13 cellular contexts compared by ENCODE assay signal in genomic region chr12:93177208-93178153, GRCh38.
DNase-seq lines count a peak whose midpoint lies in the region; ATAC-seq and TF ChIP-seq lines count a peak whose summit lies in the region.
"Had no signal": no experiment of that assay in that cellular context is flagged by ENCODE, and none has a peak within 500 bp of the region (broad histone marks: within the 10 kb centered on the region; RNA-seq: fewer than 3 reads in every experiment).

No MANE protein-coding gene starts in this region.

- no peaks in the 10 kb centered on the region for H3K27me3 Mint-ChIP-seq in chondrocyte (ENCODE audit: low read depth)
- H3K27me3 Mint-ChIP-seq: dendritic cell treated with granulocyte-macrophage colony-stimulating factor and Interleukin-4, amounts not matched to agents 40 ng/mL and 50 ng/mL, for 4 days had no signal

- ATAC-seq in activated naive CD4-positive, alpha-beta T cell treated with anti-CD3 and anti-CD28 coated beads, Interleukin-2, amount 50 U/mL, for 72 hours: no peak

- H3K4me1 ChIP-seq in liver (ENCODE audit: control insufficient read depth in 4 of 4, insufficient read depth in 4 of 4, low read length in 3 of 4) (peaks cover 0 to 19% (median 8%) of the 10 kb centered on the region in 4 donors), suprapubic skin (peaks cover 20% of the 10 kb centered on the region)

- no peak overlapping the region for H3K4me3 Mint-ChIP-seq in chondrocyte (ENCODE audit: unreplicated experiment)
- H3K4me3 Mint-ChIP-seq: activated CD4-positive, alpha-beta memory T cell treated with anti-CD3 and anti-CD28 coated beads, Interleukin-2, amount 10 ng/mL, durations not matched to agents 7 days and 5 days; dendritic cell treated with granulocyte-macrophage colony-stimulating factor and Interleukin-4, amounts not matched to agents 40 ng/mL and 50 ng/mL, for 4 days had no signal

- H3K27ac Mint-ChIP-seq in chondrocyte (ENCODE audit: unreplicated experiment): peak overlapping the region; percentile 13
- no peak overlapping the region for H3K27ac Mint-ChIP-seq in activated naive CD4-positive, alpha-beta T cell treated with anti-CD3 and anti-CD28 coated beads, Interleukin-2, amount 50 U/mL, for 72 hours
- H3K27ac Mint-ChIP-seq: activated CD4-positive, alpha-beta memory T cell treated with anti-CD3 and anti-CD28 coated beads, Interleukin-2, amount 10 ng/mL, durations not matched to agents 7 days and 5 days; dendritic cell treated with granulocyte-macrophage colony-stimulating factor and Interleukin-4, amounts not matched to agents 40 ng/mL and 50 ng/mL, for 4 days had no signal

- TF ChIP-seq RAD21 in liver (IDR thresholded peaks at IDR 0.05): no peak

- H3K9ac ChIP-seq in SK-N-MC (ENCODE audit: insufficient read length) (no peak overlapping the region), liver (ENCODE audit: low read depth in 1 of 2, low read length in 2 of 2) (no peak overlapping the region)

- H3K4me3 ChIP-seq in SK-N-MC: no peak overlapping the region
- H3K4me3 ChIP-seq in liver (ENCODE audit: low read depth in 1 of 3, low read length in 3 of 3): no peak overlapping the region
- no peak overlapping the region for H3K4me3 ChIP-seq in suprapubic skin
- H3K4me3 ChIP-seq: thoracic aorta had no signal

- no peaks in the 10 kb centered on the region; the same call in 1 of the 2 replicates for H3K36me3 ChIP-seq in SK-N-MC (ENCODE audit: insufficient read depth, low read length)
- no peaks in the 10 kb centered on the region for H3K36me3 ChIP-seq in liver (ENCODE audit: control insufficient read depth in 4 of 4, insufficient read depth in 3 of 4, low read depth in 1 of 4, low read length in 3 of 4)
- no peaks in the 10 kb centered on the region for H3K36me3 ChIP-seq in suprapubic skin
- H3K36me3 ChIP-seq: thoracic aorta had no signal

- TF ChIP-seq CTCF in chondrocyte (IDR thresholded peaks at IDR 0.05) (no peak), liver (IDR thresholded peaks at IDR 0.05; ENCODE audit: low read depth, low read length, missing input control) (no peak), suprapubic skin (IDR thresholded peaks at IDR 0.05) (no peak)

- H3K27me3 ChIP-seq in liver (ENCODE audit: control insufficient read depth in 4 of 4, insufficient read depth in 4 of 4, low read length in 3 of 4) (no peaks in the 10 kb centered on the region), suprapubic skin (no peaks in the 10 kb centered on the region)

- H3K36me3 Mint-ChIP-seq in chondrocyte (ENCODE audit: low read depth): no peaks in the 10 kb centered on the region
- no peaks in the 10 kb centered on the region for H3K36me3 Mint-ChIP-seq in activated naive CD4-positive, alpha-beta T cell treated with anti-CD3 and anti-CD28 coated beads, Interleukin-2, amount 50 U/mL, for 72 hours

- peak overlapping the region; percentile 96 for H3K27ac ChIP-seq in SK-N-MC
- H3K27ac ChIP-seq in liver (ENCODE audit: low read depth in 1 of 2, low read length in 2 of 2): peak overlapping the region; percentile 15 to 27
- peak overlapping the region; percentile 30 for H3K27ac ChIP-seq in suprapubic skin

- DNase-seq in SK-N-MC (ENCODE audit: low read depth, low spot score) (no peak), chondrocyte (ENCODE audit: low spot score) (no peak), suprapubic skin (ENCODE audit: low spot score in 2 of 2) (no peak), NCI-H187 (lab: John Stamatoyannopoulos, UW) (no peak), DMS53 (lab: John Stamatoyannopoulos, UW) (no peak)
- no peak for DNase-seq in activated naive CD4-positive, alpha-beta T cell treated with anti-CD3 and anti-CD28 coated beads, Interleukin-2, amount 50 U/mL, for 72 hours (ENCODE audit: low spot score in 2 of 2)
- DNase-seq in activated effector memory CD4-positive, alpha-beta T cell treated with Interleukin-2 at 50 U/mL for 16 hours: no peak
- DNase-seq: activated CD4-positive, alpha-beta memory T cell treated with anti-CD3 and anti-CD28 coated beads, Interleukin-2, amount 10 ng/mL, durations not matched to agents 7 days and 5 days; activated effector memory CD4-positive, alpha-beta T cell treated with anti-CD3 and anti-CD28 coated beads, Interleukin-2, amount 50 U/mL, for 16 hours; Calu3 had no signal

- WGBS in liver: 84% methylated on average over 9 of the region's 9 CpGs
- WGBS in suprapubic skin: 97% methylated on average over 9 of the region's 9 CpGs

- peaks cover 33% of the 10 kb centered on the region for H3K4me1 Mint-ChIP-seq in chondrocyte (ENCODE audit: low read depth)
- H3K4me1 Mint-ChIP-seq: activated CD4-positive, alpha-beta memory T cell treated with anti-CD3 and anti-CD28 coated beads, Interleukin-2, amount 10 ng/mL, durations not matched to agents 7 days and 5 days had no signal

- no peak for TF ChIP-seq EP300 in suprapubic skin (IDR thresholded peaks at IDR 0.05)

- no peak for TF ChIP-seq POLR2A in suprapubic skin (IDR thresholded peaks at IDR 0.05)

- no peaks in the 10 kb centered on the region for H3K9me3 Mint-ChIP-seq in chondrocyte (ENCODE audit: low read depth)
- no peaks in the 10 kb centered on the region for H3K9me3 Mint-ChIP-seq in activated naive CD4-positive, alpha-beta T cell treated with anti-CD3 and anti-CD28 coated beads, Interleukin-2, amount 50 U/mL, for 72 hours
- H3K9me3 Mint-ChIP-seq: activated CD4-positive, alpha-beta memory T cell treated with anti-CD3 and anti-CD28 coated beads, Interleukin-2, amount 10 ng/mL, durations not matched to agents 7 days and 5 days; dendritic cell treated with granulocyte-macrophage colony-stimulating factor and Interleukin-4, amounts not matched to agents 40 ng/mL and 50 ng/mL, for 4 days had no signal

- H3K9me3 ChIP-seq in SK-N-MC (ENCODE audit: low read depth, low read length): peaks cover 4% of the 10 kb centered on the region; the same call in 1 of the 2 replicates
- no peaks in the 10 kb centered on the region for H3K9me3 ChIP-seq in liver (ENCODE audit: control insufficient read depth in 4 of 4, low read length in 3 of 4)
- no peaks in the 10 kb centered on the region for H3K9me3 ChIP-seq in suprapubic skin
- H3K9me3 ChIP-seq: thoracic aorta had no signal

TF ChIP-seq in liver, 16 proteins besides CTCF, POLR2A, EP300 and RAD21:
- no peak for TF ChIP-seq EGR1 (IDR thresholded peaks at IDR 0.05; ENCODE audit: low read depth in 2 of 2)
- no peak for TF ChIP-seq ZBTB33 (IDR thresholded peaks at IDR 0.05)
- TF ChIP-seq HNF4G (IDR thresholded peaks at IDR 0.05): no peak
- no peak for TF ChIP-seq TAF1 (conservative IDR thresholded peaks at IDR 0.05)
- TF ChIP-seq ATF3 (IDR thresholded peaks at IDR 0.05): no peak
- no peak for TF ChIP-seq FOXA1 (IDR thresholded peaks at IDR 0.05)
- TF ChIP-seq JUND (IDR thresholded peaks at IDR 0.05): no peak
- no peak for TF ChIP-seq NR2F2 (IDR thresholded peaks at IDR 0.05)
- TF ChIP-seq FOXA2 (IDR thresholded peaks at IDR 0.05): no peak
- TF ChIP-seq REST (IDR thresholded peaks at IDR 0.05): no peak
- TF ChIP-seq GABPA (IDR thresholded peaks at IDR 0.05 in 1 of 2, conservative IDR thresholded peaks at IDR 0.05 in 1 of 2): no peak
- no peak for TF ChIP-seq SP1 (IDR thresholded peaks at IDR 0.05)
- no peak for TF ChIP-seq RXRA (IDR thresholded peaks at IDR 0.05)

Comparison
In these comparisons a context has a peak if more than half of its experiments do, and no peak if none do; other contexts are left out.
1. H3K27ac ChIP-seq: peak in every context shown above with its lines; median percentile 96 in SK-N-MC; 30 in suprapubic skin; 21 in liver.